17 cellular contexts compared by ENCODE assay signal in genomic region chr13:50144473-50145160, GRCh38.
"Had no signal": no experiment of that assay in that cellular context is flagged by ENCODE, and none has a peak within 500 bp of the region (broad histone marks: within the 10 kb centered on the region; RNA-seq: fewer than 3 reads in every experiment).

No MANE protein-coding gene starts in this region.

- ATAC-seq: activated CD8-positive, alpha-beta memory T cell treated with anti-CD3 and anti-CD28 coated beads, Interleukin-2, amount 10 ng/mL, durations not matched to agents 7 days and 5 days; foreskin keratinocyte had no signal

- H3K9me3 ChIP-seq: colonic mucosa, esophagus muscularis mucosa, thyroid gland, vagina had no signal

- H3K4me3 ChIP-seq: cardiac muscle cell, colonic mucosa, esophagus muscularis mucosa, thyroid gland, vagina had no signal

- DNase-seq: activated CD4-positive, alpha-beta T cell treated with anti-CD3 and anti-CD28 coated beads for 1 hour; activated CD4-positive, alpha-beta T cell treated with anti-CD3 and anti-CD28 coated beads, Interleukin-2, amount 50 U/mL, for 4 hours; activated CD8-positive, alpha-beta memory T cell treated with anti-CD3 and anti-CD28 coated beads, Interleukin-2, amount 10 ng/mL, durations not matched to agents 7 days and 5 days; activated naive CD4-positive, alpha-beta T cell treated with anti-CD3 and anti-CD28 coated beads, Interleukin-2, amount 10 ng/mL, durations not matched to agents 7 days and 5 days; activated T-cell treated with anti-CD3 and anti-CD28 coated beads, Interleukin-2, amount 50 U/mL, for 1 hour; colonic mucosa; effector CD4-positive, alpha-beta T cell; foreskin keratinocyte; head of caudate nucleus; kidney glomerular epithelial cell; nucleus accumbens; stimulated activated CD4-positive, alpha-beta T cell treated with anti-CD3 and anti-CD28 coated beads, Interleukin-2, amount 100 ng/mL, for 48 hours; stimulated activated naive B cell treated with anti-CD40 and anti-IgM and Interleukin-4, amounts not matched to agents 10 μg/mL and 1 μg/mL and 100 μg/mL, for 72 hours; thyroid gland had no signal

- H3K4me1 ChIP-seq: colonic mucosa, foreskin keratinocyte, thyroid gland, vagina had no signal

- H3K27ac ChIP-seq: cardiac muscle cell, colonic mucosa, esophagus muscularis mucosa, foreskin keratinocyte, thyroid gland, vagina had no signal

- H3K27me3 ChIP-seq: colonic mucosa, esophagus muscularis mucosa, thyroid gland, vagina had no signal

- H3K36me3 ChIP-seq: cardiac muscle cell, colonic mucosa, esophagus muscularis mucosa, thyroid gland, vagina had no signal
